ENCODE assay signal across 9 cellular contexts in genomic region chr13:27313742-27314141, GRCh38.
"Had no signal": no experiment of that assay in that cellular context is flagged by ENCODE, and none has a peak within 500 bp of the region (broad histone marks: within the 10 kb centered on the region; RNA-seq: fewer than 3 reads in every experiment).

No MANE protein-coding gene starts in this region.

- H3K9me3 Mint-ChIP-seq: GM23338, H9, HFFc6 had no signal

- H3K4me2 ChIP-seq: GM23338 had no signal

- H3K27ac Mint-ChIP-seq: GM23338, HFFc6 had no signal

- ATAC-seq: GM23338, HCT116 had no signal

- H3K9me3 ChIP-seq: HAP-1 had no signal

- DNase-seq: GM23248, GOT3, H7, H9, HCEC 1CT, HFFc6 had no signal

- H2AFZ ChIP-seq: GM23248, GM23338 had no signal

- H3K36me3 ChIP-seq: HAP-1 had no signal

- H3K27ac ChIP-seq: GM23248 had no signal

- H3K9ac ChIP-seq: GM23248 had no signal

- H3K4me3 Mint-ChIP-seq: GM23338, H9, HFFc6 had no signal

- H3K4me3 ChIP-seq: GM23248, GM23338, HAP-1 had no signal
